Comparison of ENCODE assay signal across 1 cellular context in genomic region chr6:134198093-134198492, GRCh38.
TF ChIP-seq lines count a peak whose summit lies in the region.

No MANE protein-coding gene starts in this region.

TF ChIP-seq in K562, 482 proteins besides CTCF, POLR2A, EP300 and RAD21 (continued from another document and continues in another):
- TF ChIP-seq, protein P1, sequence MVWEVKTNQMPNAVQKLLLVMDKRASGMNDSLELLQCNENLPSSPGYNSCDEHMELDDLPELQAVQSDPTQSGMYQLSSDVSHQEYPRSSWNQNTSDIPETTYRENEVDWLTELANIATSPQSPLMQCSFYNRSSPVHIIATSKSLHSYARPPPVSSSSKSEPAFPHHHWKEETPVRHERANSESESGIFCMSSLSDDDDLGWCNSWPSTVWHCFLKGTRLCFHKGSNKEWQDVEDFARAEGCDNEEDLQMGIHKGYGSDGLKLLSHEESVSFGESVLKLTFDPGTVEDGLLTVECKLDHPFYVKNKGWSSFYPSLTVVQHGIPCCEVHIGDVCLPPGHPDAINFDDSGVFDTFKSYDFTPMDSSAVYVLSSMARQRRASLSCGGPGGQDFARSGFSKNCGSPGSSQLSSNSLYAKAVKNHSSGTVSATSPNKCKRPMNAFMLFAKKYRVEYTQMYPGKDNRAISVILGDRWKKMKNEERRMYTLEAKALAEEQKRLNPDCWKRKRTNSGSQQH (CRISPR knock-in tag; IDR thresholded peaks at IDR 0.05), result no peak
- TF ChIP-seq FOSL1 (tag; conservative IDR thresholded peaks at IDR 0.05), result peak; percentile 75
- TF ChIP-seq NR1H2 (CRISPR knock-in tag; IDR thresholded peaks at IDR 0.05), result no peak
- TF ChIP-seq CBFB (CRISPR knock-in tag; IDR thresholded peaks at IDR 0.05), result no peak
- no peak for TF ChIP-seq ZNF778 (CRISPR knock-in tag; IDR thresholded peaks at IDR 0.05)
- no peak for TF ChIP-seq HOXB6 (CRISPR knock-in tag; IDR thresholded peaks at IDR 0.05; ENCODE audit: borderline replicate concordance)
- no peak for TF ChIP-seq PBX2 (CRISPR knock-in tag; IDR thresholded peaks at IDR 0.05; ENCODE audit: low read depth)
- TF ChIP-seq PBX2 (tag; conservative IDR thresholded peaks at IDR 0.05; ENCODE audit: low read depth), result no peak
- TF ChIP-seq, protein P2, sequence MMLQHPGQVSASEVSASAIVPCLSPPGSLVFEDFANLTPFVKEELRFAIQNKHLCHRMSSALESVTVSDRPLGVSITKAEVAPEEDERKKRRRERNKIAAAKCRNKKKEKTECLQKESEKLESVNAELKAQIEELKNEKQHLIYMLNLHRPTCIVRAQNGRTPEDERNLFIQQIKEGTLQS (IDR thresholded peaks at IDR 0.05), result peak; percentile 29; the same call in 1 of the 2 replicates
- TF ChIP-seq, protein P2 (CRISPR knock-in tag; conservative IDR thresholded peaks at IDR 0.05), result no peak
- peak; percentile 22 to 38; a peak in 3 of 4 replicates for TF ChIP-seq KDM1A (IDR thresholded peaks at IDR 0.05)
- peak; percentile 75 for TF ChIP-seq ARID1B (IDR thresholded peaks at IDR 0.05)
- no peak for TF ChIP-seq POLR2G (IDR thresholded peaks at IDR 0.05; ENCODE audit: low read depth, low read length)
- TF ChIP-seq, protein P3, sequence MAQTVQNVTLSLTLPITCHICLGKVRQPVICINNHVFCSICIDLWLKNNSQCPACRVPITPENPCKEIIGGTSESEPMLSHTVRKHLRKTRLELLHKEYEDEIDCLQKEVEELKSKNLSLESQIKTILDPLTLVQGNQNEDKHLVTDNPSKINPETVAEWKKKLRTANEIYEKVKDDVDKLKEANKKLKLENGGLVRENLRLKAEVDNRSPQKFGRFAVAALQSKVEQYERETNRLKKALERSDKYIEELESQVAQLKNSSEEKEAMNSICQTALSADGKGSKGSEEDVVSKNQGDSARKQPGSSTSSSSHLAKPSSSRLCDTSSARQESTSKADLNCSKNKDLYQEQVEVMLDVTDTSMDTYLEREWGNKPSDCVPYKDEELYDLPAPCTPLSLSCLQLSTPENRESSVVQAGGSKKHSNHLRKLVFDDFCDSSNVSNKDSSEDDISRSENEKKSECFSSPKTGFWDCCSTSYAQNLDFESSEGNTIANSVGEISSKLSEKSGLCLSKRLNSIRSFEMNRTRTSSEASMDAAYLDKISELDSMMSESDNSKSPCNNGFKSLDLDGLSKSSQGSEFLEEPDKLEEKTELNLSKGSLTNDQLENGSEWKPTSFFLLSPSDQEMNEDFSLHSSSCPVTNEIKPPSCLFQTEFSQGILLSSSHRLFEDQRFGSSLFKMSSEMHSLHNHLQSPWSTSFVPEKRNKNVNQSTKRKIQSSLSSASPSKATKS (CRISPR knock-in tag; IDR thresholded peaks at IDR 0.05), result no peak
- TF ChIP-seq, protein P4, sequence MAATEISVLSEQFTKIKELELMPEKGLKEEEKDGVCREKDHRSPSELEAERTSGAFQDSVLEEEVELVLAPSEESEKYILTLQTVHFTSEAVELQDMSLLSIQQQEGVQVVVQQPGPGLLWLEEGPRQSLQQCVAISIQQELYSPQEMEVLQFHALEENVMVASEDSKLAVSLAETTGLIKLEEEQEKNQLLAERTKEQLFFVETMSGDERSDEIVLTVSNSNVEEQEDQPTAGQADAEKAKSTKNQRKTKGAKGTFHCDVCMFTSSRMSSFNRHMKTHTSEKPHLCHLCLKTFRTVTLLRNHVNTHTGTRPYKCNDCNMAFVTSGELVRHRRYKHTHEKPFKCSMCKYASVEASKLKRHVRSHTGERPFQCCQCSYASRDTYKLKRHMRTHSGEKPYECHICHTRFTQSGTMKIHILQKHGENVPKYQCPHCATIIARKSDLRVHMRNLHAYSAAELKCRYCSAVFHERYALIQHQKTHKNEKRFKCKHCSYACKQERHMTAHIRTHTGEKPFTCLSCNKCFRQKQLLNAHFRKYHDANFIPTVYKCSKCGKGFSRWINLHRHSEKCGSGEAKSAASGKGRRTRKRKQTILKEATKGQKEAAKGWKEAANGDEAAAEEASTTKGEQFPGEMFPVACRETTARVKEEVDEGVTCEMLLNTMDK (IDR thresholded peaks at IDR 0.05; ENCODE audit: borderline replicate concordance, insufficient read depth, low read depth, low read length, poor library complexity, severe bottlenecking), result no peak
- TF ChIP-seq KLF13 (tag; IDR thresholded peaks at IDR 0.05; ENCODE audit: borderline replicate concordance, low read depth), result no peak
- TF ChIP-seq CREB1 (IDR thresholded peaks at IDR 0.05), result no peak
- TF ChIP-seq CREB1 (CRISPR knock-in tag; IDR thresholded peaks at IDR 0.05), result no peak
- no peak for TF ChIP-seq TBL1XR1 (IDR thresholded peaks at IDR 0.05; ENCODE audit: low read length in 2 of 2)
- no peak for TF ChIP-seq NBN (IDR thresholded peaks at IDR 0.05; ENCODE audit: low read depth)
- TF ChIP-seq NCOA2 (IDR thresholded peaks at IDR 0.05; ENCODE audit: partially characterized antibody in 2 of 2), result no peak
- TF ChIP-seq SMAD4 (CRISPR knock-in tag; conservative IDR thresholded peaks at IDR 0.05), result no peak
- TF ChIP-seq CBX1 (IDR thresholded peaks at IDR 0.05; ENCODE audit: low read depth), result no peak
- no peak for TF ChIP-seq PCBP2 (IDR thresholded peaks at IDR 0.05; ENCODE audit: low read depth, low read length, poor library complexity, severe bottlenecking)
- TF ChIP-seq SOX6 (IDR thresholded peaks at IDR 0.05), result peak; percentile 87
- TF ChIP-seq SMARCE1 (IDR thresholded peaks at IDR 0.05), result peak; percentile 70; the same call in 1 of the 2 replicates
- peak; percentile 38; the same call in 1 of the 2 replicates for TF ChIP-seq CTBP1 (IDR thresholded peaks at IDR 0.05; ENCODE audit: borderline replicate concordance)
- no peak for TF ChIP-seq ZNF324 (CRISPR knock-in tag; IDR thresholded peaks at IDR 0.05)
- no peak for TF ChIP-seq RFX5 (IDR thresholded peaks at IDR 0.05; ENCODE audit: low read depth, low read length)
- TF ChIP-seq TRIM24 (IDR thresholded peaks at IDR 0.05), result peak in 1 of 2 experiments; percentile 31; a peak in 1 of 4 replicates
- peak; percentile 68 for TF ChIP-seq CBFA2T3 (IDR thresholded peaks at IDR 0.05)
- TF ChIP-seq ZNF830 (CRISPR knock-in tag; IDR thresholded peaks at IDR 0.05), result no peak
- peak; percentile 24; the same call in 1 of the 2 replicates for TF ChIP-seq ESRRA (IDR thresholded peaks at IDR 0.05; ENCODE audit: borderline replicate concordance, low read depth)
- TF ChIP-seq ZKSCAN1 (IDR thresholded peaks at IDR 0.05; ENCODE audit: low read depth, low read length), result no peak
- no peak for TF ChIP-seq SREBF1 (IDR thresholded peaks at IDR 0.05; ENCODE audit: borderline replicate concordance, low read depth, low read length)
- peak; percentile 40; the same call in 1 of the 2 replicates for TF ChIP-seq JUND (IDR thresholded peaks at IDR 0.05; ENCODE audit: borderline replicate concordance, low read depth, low read length)
- peak; percentile 50; the same call in 1 of the 3 replicates for TF ChIP-seq JUND (tag; IDR thresholded peaks at IDR 0.05; ENCODE audit: borderline replicate concordance, low read depth, low read length)
- no peak for TF ChIP-seq HDGF (IDR thresholded peaks at IDR 0.05)
- peak in 1 of 2 experiments; percentile 58; a peak in 1 of 4 replicates for TF ChIP-seq TEAD1 (CRISPR knock-in tag; IDR thresholded peaks at IDR 0.05)
- no peak for TF ChIP-seq ARID3A (IDR thresholded peaks at IDR 0.05; ENCODE audit: borderline replicate concordance, low read depth, low read length)
- TF ChIP-seq ZEB2 (IDR thresholded peaks at IDR 0.05), result peak; percentile 34; the same call in 1 of the 2 replicates
- peak; percentile 27; the same call in 1 of the 2 replicates for TF ChIP-seq DPF2 (IDR thresholded peaks at IDR 0.05)
- TF ChIP-seq RCOR1 (IDR thresholded peaks at IDR 0.05; ENCODE audit: borderline replicate concordance in 1 of 2, low read depth in 2 of 2, low read length in 2 of 2), result peak in 1 of 2 experiments; percentile 84; a peak in 2 of 4 replicates
- TF ChIP-seq, protein P5, sequence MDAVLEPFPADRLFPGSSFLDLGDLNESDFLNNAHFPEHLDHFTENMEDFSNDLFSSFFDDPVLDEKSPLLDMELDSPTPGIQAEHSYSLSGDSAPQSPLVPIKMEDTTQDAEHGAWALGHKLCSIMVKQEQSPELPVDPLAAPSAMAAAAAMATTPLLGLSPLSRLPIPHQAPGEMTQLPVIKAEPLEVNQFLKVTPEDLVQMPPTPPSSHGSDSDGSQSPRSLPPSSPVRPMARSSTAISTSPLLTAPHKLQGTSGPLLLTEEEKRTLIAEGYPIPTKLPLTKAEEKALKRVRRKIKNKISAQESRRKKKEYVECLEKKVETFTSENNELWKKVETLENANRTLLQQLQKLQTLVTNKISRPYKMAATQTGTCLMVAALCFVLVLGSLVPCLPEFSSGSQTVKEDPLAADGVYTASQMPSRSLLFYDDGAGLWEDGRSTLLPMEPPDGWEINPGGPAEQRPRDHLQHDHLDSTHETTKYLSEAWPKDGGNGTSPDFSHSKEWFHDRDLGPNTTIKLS (IDR thresholded peaks at IDR 0.05; ENCODE audit: borderline replicate concordance, low read depth), result no peak
- 0 out of 2 replicates have a peak, but pooled peaks have one; percentile 37 for TF ChIP-seq FOXJ2 (tag; IDR thresholded peaks at IDR 0.05)
- TF ChIP-seq FOXA3 (CRISPR knock-in tag; conservative IDR thresholded peaks at IDR 0.05 in 1 of 2, IDR thresholded peaks at IDR 0.05 in 1 of 2), result peak; percentile 63 to 97; a peak in 3 of 4 replicates
- no peak for TF ChIP-seq ZNF609 (CRISPR knock-in tag; IDR thresholded peaks at IDR 0.05; ENCODE audit: borderline replicate concordance)
- TF ChIP-seq, protein P6, sequence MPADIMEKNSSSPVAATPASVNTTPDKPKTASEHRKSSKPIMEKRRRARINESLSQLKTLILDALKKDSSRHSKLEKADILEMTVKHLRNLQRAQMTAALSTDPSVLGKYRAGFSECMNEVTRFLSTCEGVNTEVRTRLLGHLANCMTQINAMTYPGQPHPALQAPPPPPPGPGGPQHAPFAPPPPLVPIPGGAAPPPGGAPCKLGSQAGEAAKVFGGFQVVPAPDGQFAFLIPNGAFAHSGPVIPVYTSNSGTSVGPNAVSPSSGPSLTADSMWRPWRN (IDR thresholded peaks at IDR 0.05; ENCODE audit: low read depth), result peak; percentile 30; the same call in 1 of the 2 replicates
- TF ChIP-seq CREM (IDR thresholded peaks at IDR 0.05; ENCODE audit: low read depth), result no peak
- TF ChIP-seq ATF7 (IDR thresholded peaks at IDR 0.05), result 0 out of 2 replicates have a peak, but pooled peaks have one; percentile 36
- TF ChIP-seq FOXA1 (IDR thresholded peaks at IDR 0.05; ENCODE audit: borderline replicate concordance), result peak; percentile 67
- no peak for TF ChIP-seq LCOR (CRISPR knock-in tag; IDR thresholded peaks at IDR 0.05)
